In the genomic region with DNA sequence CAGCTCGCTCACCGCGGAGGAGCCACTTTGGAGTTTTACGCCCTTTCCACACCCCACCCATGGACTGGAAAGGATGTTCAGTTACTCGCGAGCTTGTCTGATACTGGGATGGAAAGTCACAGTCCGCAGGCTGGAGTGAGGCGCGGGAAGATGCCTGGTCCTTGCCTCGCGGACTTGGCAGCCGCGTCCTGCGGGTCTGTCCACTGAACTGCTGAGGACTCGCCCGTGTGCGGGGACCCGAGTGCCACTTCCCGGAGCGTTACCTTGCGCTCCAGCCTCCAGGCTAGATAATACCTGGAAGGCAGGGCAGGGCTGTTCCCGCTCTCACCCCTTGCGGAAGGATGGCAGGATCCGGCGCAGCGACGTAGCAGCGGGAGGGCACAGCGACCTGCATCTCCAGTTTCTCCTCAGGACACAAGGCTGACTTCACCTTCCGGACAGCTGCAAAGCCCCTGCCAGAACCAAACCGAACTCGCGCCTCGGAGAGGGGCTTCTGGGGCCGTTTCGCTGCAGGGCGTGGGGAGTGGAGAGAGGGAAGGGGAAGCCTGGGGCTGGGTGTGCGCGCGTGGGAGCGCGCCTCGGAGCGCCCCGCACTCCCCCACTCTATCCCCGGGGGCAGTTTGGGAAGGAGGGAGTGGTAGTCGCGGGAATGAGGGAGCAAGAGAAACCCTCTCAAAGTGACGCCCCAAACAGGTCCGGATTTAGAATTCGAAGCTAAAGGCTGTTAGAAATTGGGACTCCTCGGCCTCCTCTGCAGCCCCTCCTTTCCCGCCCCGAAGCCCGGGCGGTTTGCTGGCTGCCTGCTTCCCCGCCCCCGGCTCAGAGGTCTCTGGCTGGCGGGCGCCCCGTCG, we compare ENCODE assay signal across 8 cellular contexts. TPM values are rescaled to one million over a fixed set of nuclear protein-coding genes. Genes with fewer than 3 reads are reported as not detected.
DNase-seq lines count a peak whose midpoint lies in the region; ATAC-seq and TF ChIP-seq lines count a peak whose summit lies in the region.

Gene KCNQ5 (plus strand): TSS at position 822 of the 851 bp plus-strand sequence.

- DNase-seq in ELR (ENCODE audit: low read depth) = peak; percentile 57
- DNase-seq in SK-N-SH = peak; percentile 49
- DNase-seq in choroid plexus epithelial cell (ENCODE audit: low read depth) = peak; percentile 8
- DNase-seq in mesenchymal stem cell = peak; percentile 28
- peak in 4 of 6 experiments; percentile 6 to 58 (median 33) for DNase-seq in stimulated activated naive CD4-positive, alpha-beta T cell (lab: John Stamatoyannopoulos, UW)
- no peak for DNase-seq in NK-92 (lab: John Stamatoyannopoulos, UW; ENCODE audit: unreplicated experiment)
- DNase-seq in adrenal gland = no peak

- H2BK15ac ChIP-seq in mesenchymal stem cell (ENCODE audit: low read depth, poor library complexity, severe bottlenecking) = no peak within 1 kb of the TSS

- H2AFZ ChIP-seq in SK-N-SH (ENCODE audit: low read depth) (peak within 1 kb of the TSS; percentile 95), mesenchymal stem cell (ENCODE audit: low read depth, low read length) (peak within 1 kb of the TSS; percentile 21)

- TF ChIP-seq EP300 in SK-N-SH (IDR thresholded peaks at IDR 0.05; ENCODE audit: borderline replicate concordance in 1 of 2, low read depth in 1 of 2, low read length in 1 of 2) = no peak

- H3K9ac ChIP-seq in SK-N-SH (peak within 1 kb of the TSS; percentile 81), mesenchymal stem cell (ENCODE audit: low read length) (no peak within 1 kb of the TSS)

- intact Hi-C loops in adrenal gland (cut with DNase I) = no loop called here

- peak within 1 kb of the TSS; percentile 73 to 92 for H3K4me3 ChIP-seq in SK-N-SH (ENCODE audit: low read depth in 2 of 2, low read length in 1 of 2)
- H3K4me3 ChIP-seq in choroid plexus epithelial cell (ENCODE audit: low read depth, low read length) = peak within 1 kb of the TSS; percentile 36
- H3K4me3 ChIP-seq in mesenchymal stem cell (ENCODE audit: insufficient read depth in 1 of 2, low read depth in 1 of 2, low read length in 2 of 2) = peak within 1 kb of the TSS; percentile 53 to 72
- peak within 1 kb of the TSS in 2 of 4 donors; percentile 6 to 46 for H3K4me3 ChIP-seq in adrenal gland

- no peaks in the 10 kb centered on the region for H3K36me3 ChIP-seq in SK-N-SH (replicated peaks in 1 of 2; ENCODE audit: control insufficient read depth in 1 of 2, insufficient read depth in 2 of 2, low read length in 1 of 2)
- H3K36me3 ChIP-seq in mesenchymal stem cell (ENCODE audit: control insufficient read depth in 1 of 2, insufficient read depth in 2 of 2, low read depth in 1 of 2, low read length in 2 of 2) = no peaks in the 10 kb centered on the region
- H3K36me3 ChIP-seq in adrenal gland (replicated peaks in 1 of 2) = no peaks in the 10 kb centered on the region

- TF ChIP-seq CTCF in SK-N-SH (IDR thresholded peaks at IDR 0.05) (no peak), choroid plexus epithelial cell (conservative IDR thresholded peaks at IDR 0.05; ENCODE audit: low read depth, low read length) (no peak), adrenal gland (IDR thresholded peaks at IDR 0.05) (no peak)

- peaks cover 59% of the 10 kb centered on the region for H3K79me2 ChIP-seq in SK-N-SH (ENCODE audit: insufficient read depth)

- peak within 1 kb of the TSS in 1 of 2 experiments; percentile 36 for H3K14ac ChIP-seq in mesenchymal stem cell (ENCODE audit: low read length in 2 of 2)

- no peaks in the 10 kb centered on the region for H3K27me3 ChIP-seq in SK-N-SH (ENCODE audit: insufficient read depth)
- H3K27me3 ChIP-seq in mesenchymal stem cell (ENCODE audit: control insufficient read depth in 1 of 2, insufficient read depth in 1 of 2, low read length in 2 of 2) = peaks cover 52 to 75% of the 10 kb centered on the region in 2 experiments
- H3K27me3 ChIP-seq in adrenal gland = peaks cover 37% of the 10 kb centered on the region

- WGBS in SK-N-SH (ENCODE audit: low lambda C conversion rate) = 0% methylated on average over 20 of the region's 62 CpGs
- WGBS in mesenchymal stem cell = under 1% methylated on average over 42 of the region's 62 CpGs
- WGBS in adrenal gland, 4 donors = 0 to 1% (median 1%) methylated on average over 22 to 62 of the region's 62 CpGs

- H2AK5ac ChIP-seq in mesenchymal stem cell (ENCODE audit: low read length, severe bottlenecking) = no peak within 1 kb of the TSS

- no peak within 1 kb of the TSS for H4K8ac ChIP-seq in mesenchymal stem cell (ENCODE audit: low read length)

- H3K27ac ChIP-seq in SK-N-SH (ENCODE audit: low read depth in 2 of 2, low read length in 1 of 2) (peak within 1 kb of the TSS in 1 of 2 experiments; percentile 62; a peak in 2 of 4 replicates), mesenchymal stem cell (ENCODE audit: low read length, poor library complexity, severe bottlenecking) (no peak within 1 kb of the TSS), adrenal gland (no peak within 1 kb of the TSS)

- no peaks in the 10 kb centered on the region for H3K79me1 ChIP-seq in mesenchymal stem cell (replicated peaks; ENCODE audit: low read length, poor library complexity, severe bottlenecking)

- peaks cover 3% of the 10 kb centered on the region for H3F3A ChIP-seq in SK-N-SH (replicated peaks; ENCODE audit: insufficient read depth)

- H3K23ac ChIP-seq in mesenchymal stem cell (ENCODE audit: low read length in 2 of 2) = peak within 1 kb of the TSS in 1 of 2 experiments; percentile 91

- H3K4me2 ChIP-seq in SK-N-SH (peak within 1 kb of the TSS; percentile 94), mesenchymal stem cell (ENCODE audit: low read length, poor library complexity, severe bottlenecking) (peak within 1 kb of the TSS; percentile 92)

- H3K4ac ChIP-seq in mesenchymal stem cell (ENCODE audit: low read depth in 1 of 2, low read length in 2 of 2) = no peak within 1 kb of the TSS

- H3K9me3 ChIP-seq in SK-N-SH = no peaks in the 10 kb centered on the region
- H3K9me3 ChIP-seq in mesenchymal stem cell (ENCODE audit: control insufficient read depth, low read length) = no peaks in the 10 kb centered on the region
- H3K9me3 ChIP-seq in adrenal gland (replicated peaks in 1 of 3) = no peaks in the 10 kb centered on the region

- no peak within 1 kb of the TSS for H2BK5ac ChIP-seq in mesenchymal stem cell (ENCODE audit: low read depth, low read length, poor library complexity, severe bottlenecking)

- no peaks in the 10 kb centered on the region for H4K20me1 ChIP-seq in SK-N-SH (ENCODE audit: insufficient read depth)

- TF ChIP-seq RAD21 in SK-N-SH (IDR thresholded peaks at IDR 0.05; ENCODE audit: low read length) = no peak

- peak within 1 kb of the TSS in 1 of 2 experiments; percentile 57 for H2BK12ac ChIP-seq in mesenchymal stem cell (ENCODE audit: low read length in 2 of 2)

- TF ChIP-seq POLR2A in adrenal gland (IDR thresholded peaks at IDR 0.05) = no peak

- POLR2A ChIA-PET in SK-N-SH (lab: Yijun Ruan, JAX) = no interaction called here

- peak; percentile 2 for ATAC-seq in HG02759 (IDR thresholded peaks at IDR 0.05; ENCODE audit: unreplicated experiment)

- no peak within 1 kb of the TSS for H2BK120ac ChIP-seq in mesenchymal stem cell (ENCODE audit: low read depth, low read length)

- no peak within 1 kb of the TSS for H4K91ac ChIP-seq in mesenchymal stem cell (ENCODE audit: low read length)

- H3K4me1 ChIP-seq in SK-N-SH (ENCODE audit: control insufficient read depth in 1 of 2, insufficient read depth in 2 of 2, low read depth in 1 of 2, low read length in 1 of 2) (peaks cover 14 to 17% of the 10 kb centered on the region in 2 experiments; a peak in 3 of 4 replicates), mesenchymal stem cell (ENCODE audit: control insufficient read depth, insufficient read depth, low read depth, low read length) (peaks cover 27% of the 10 kb centered on the region), adrenal gland (replicated peaks in 1 of 2) (peaks cover 5 to 14% of the 10 kb centered on the region in 2 donors)

- CTCF ChIA-PET in SK-N-SH (lab: Yijun Ruan, JAX) = interaction anchor here (0.6 to 2.5 kb wide), 6 partner anchors 52 to 556 kb away, joined by 3 to 23 read pairs (median 4); no protein-coding TSS in a partner anchor

- peak within 1 kb of the TSS; percentile 55 to 61 for H3K18ac ChIP-seq in mesenchymal stem cell (ENCODE audit: low read depth in 1 of 2, low read length in 2 of 2)

- H3K9me2 ChIP-seq in SK-N-SH = no peaks in the 10 kb centered on the region

TF ChIP-seq in SK-N-SH, 30 proteins besides CTCF, POLR2A, EP300 and RAD21:
- 0 out of 2 replicates have a peak, but pooled peaks have one; percentile 21 for TF ChIP-seq TAF1 (IDR thresholded peaks at IDR 0.05; ENCODE audit: borderline replicate concordance, low read depth, low read length)
- no peak for TF ChIP-seq CHD2 (IDR thresholded peaks at IDR 0.05; ENCODE audit: low read length, partially characterized antibody)
TF ChIP-seq in SK-N-SH: peak in this region for 1.

RNA-seq across cellular contexts. Expression of gene KCNQ5, which starts in this region (rescaled TPM):
- polyA plus RNA-seq in SK-N-SH (2012; rRNA removed) (3.2 and 3.7 TPM in 2 replicates), adrenal gland (1 to 10 TPM in 2 of 3 donors, under 1 TPM in 1; 0.34 to 1.1 (median 1.0) TPM)
- polyA plus RNA-seq in SK-N-SH (2012; cell fraction: cytosol; rRNA removed) = 4.2 TPM in 2 replicates
- polyA plus RNA-seq in SK-N-SH (2012; cell fraction: nucleus; rRNA removed) = 3.7 and 4.7 TPM in 2 replicates
- 0.65 TPM for polyA plus RNA-seq in mesenchymal stem cell (2013, experiment 1 of 2)
- 0.67 TPM for polyA plus RNA-seq in mesenchymal stem cell (2013, experiment 2 of 2)
- total RNA-seq in adrenal gland = 1 to 10 TPM in 2 of 8 donors, under 1 TPM in 6; 0.10 to 3.6 (median 0.43) TPM

Comparison
In these comparisons a context has a peak if more than half of its experiments do, and no peak if none do; other contexts are left out.
1. DNase-seq: peak in ELR (single experiment), SK-N-SH (single experiment), choroid plexus epithelial cell (single experiment), mesenchymal stem cell (single experiment) and stimulated activated naive CD4-positive, alpha-beta T cell (4 of 6); none in NK-92 (single experiment) and adrenal gland (0 of 7).